8 cellular contexts compared by ENCODE assay signal in genomic region chr1:161647507-161648360, GRCh38. TPM values are rescaled to one million over a fixed set of nuclear protein-coding genes. Genes with fewer than 3 reads are reported as not detected.
DNase-seq lines count a peak whose midpoint lies in the region; ATAC-seq and TF ChIP-seq lines count a peak whose summit lies in the region.
"Not testable (repeated sequence)": the region's sequence is repeated elsewhere in the genome, so short reads cannot be mapped to it uniquely, and the experiment has no call there.

No MANE protein-coding gene starts in this region.

- TF ChIP-seq EP300 in Ishikawa (IDR thresholded peaks at IDR 0.05; ENCODE audit: borderline replicate concordance) = not testable (repeated sequence)

- TF ChIP-seq RAD21 in Ishikawa (IDR thresholded peaks at IDR 0.05; ENCODE audit: low read depth) = peak; percentile 75

- CTCF ChIA-PET in activated CD8-positive, alpha-beta T cell treated with anti-CD3 and anti-CD28 coated beads, Interleukin-2, amount 10 ng/mL, durations not matched to agents 7 days and 5 days (lab: Charles Lee) = interaction anchor here (0.6 to 1.2 kb wide), 5 partner anchors 85 to 100 kb away, joined by 3 to 5 read pairs (median 3); no protein-coding TSS in a partner anchor

- ATAC-seq in activated CD8-positive, alpha-beta T cell treated with anti-CD3 and anti-CD28 coated beads, Interleukin-2, amount 10 ng/mL, durations not matched to agents 7 days and 5 days = peak; percentile 58

- TF ChIP-seq CTCF in AG10803 (conservative IDR thresholded peaks at IDR 0.05; ENCODE audit: low read length) (peak; percentile 61), GM12864 (IDR thresholded peaks at IDR 0.05; ENCODE audit: low read depth, low read length, missing control alignments) (peak; percentile 41), epithelial cell of proximal tubule (conservative IDR thresholded peaks at IDR 0.05; ENCODE audit: low read depth, low read length) (peak; percentile 66), retinal pigment epithelial cell (conservative IDR thresholded peaks at IDR 0.05; ENCODE audit: low read depth, low read length) (peak; percentile 51)

- H3K4me1 Mint-ChIP-seq in activated CD8-positive, alpha-beta T cell treated with anti-CD3 and anti-CD28 coated beads, Interleukin-2, amount 10 ng/mL, durations not matched to agents 7 days and 5 days (ENCODE audit: low read depth) = not testable (repeated sequence)

- DNase-seq in AG10803 (ENCODE audit: low read depth) = peak; percentile 45
- DNase-seq in GM12864 (ENCODE audit: low read depth); activated CD8-positive, alpha-beta T cell treated with anti-CD3 and anti-CD28 coated beads, Interleukin-2, amount 10 ng/mL, durations not matched to agents 7 days and 5 days; epithelial cell of proximal tubule (ENCODE audit: low read depth); retinal pigment epithelial cell (ENCODE audit: low read depth): not testable (repeated sequence)
- DNase-seq in NCI-H82 treated with DMSO at 0.1 percent for 48 hours (lab: John Stamatoyannopoulos, UW; ENCODE audit: unreplicated experiment) = peak; percentile 16
- peak; percentile 77 for DNase-seq in left kidney (ENCODE audit: low read depth, low spot score)

- not testable (repeated sequence) for H3K36me3 Mint-ChIP-seq in activated CD8-positive, alpha-beta T cell treated with anti-CD3 and anti-CD28 coated beads, Interleukin-2, amount 10 ng/mL, durations not matched to agents 7 days and 5 days (ENCODE audit: low read depth)

- POLR2A ChIA-PET in activated CD8-positive, alpha-beta T cell treated with anti-CD3 and anti-CD28 coated beads, Interleukin-2, amount 10 ng/mL, durations not matched to agents 7 days and 5 days (lab: Charles Lee) = not testable (repeated sequence)

- H3K9me3 Mint-ChIP-seq in activated CD8-positive, alpha-beta T cell treated with anti-CD3 and anti-CD28 coated beads, Interleukin-2, amount 10 ng/mL, durations not matched to agents 7 days and 5 days (ENCODE audit: insufficient read depth) = not testable (repeated sequence)

- peaks cover 24% of the 10 kb centered on the region for H3K27me3 Mint-ChIP-seq in activated CD8-positive, alpha-beta T cell treated with anti-CD3 and anti-CD28 coated beads, Interleukin-2, amount 10 ng/mL, durations not matched to agents 7 days and 5 days (ENCODE audit: low read depth)

- not testable (repeated sequence) for H3K4me3 ChIP-seq in AG10803 (ENCODE audit: low read length); GM12864 (ENCODE audit: low read depth, low read length); epithelial cell of proximal tubule (ENCODE audit: low read depth, low read length); retinal pigment epithelial cell (ENCODE audit: low read length)

- H3K27ac Mint-ChIP-seq in activated CD8-positive, alpha-beta T cell treated with anti-CD3 and anti-CD28 coated beads, Interleukin-2, amount 10 ng/mL, durations not matched to agents 7 days and 5 days = not testable (repeated sequence)

- not testable (repeated sequence) for H3K4me3 Mint-ChIP-seq in activated CD8-positive, alpha-beta T cell treated with anti-CD3 and anti-CD28 coated beads, Interleukin-2, amount 10 ng/mL, durations not matched to agents 7 days and 5 days

RNA-seq across cellular contexts. Expression of gene FCGR2B, which starts 15.2 kb away (rescaled TPM):
- not detected for total RNA-seq in activated CD8-positive, alpha-beta T cell treated with anti-CD3 and anti-CD28 coated beads, Interleukin-2, amount 10 ng/mL, durations not matched to agents 7 days and 5 days
- total RNA-seq in epithelial cell of proximal tubule = not detected in 2 replicates

RNA-seq across cellular contexts. Expression of gene FCGR3B, which starts 16.8 kb away (rescaled TPM):
- not detected for total RNA-seq in activated CD8-positive, alpha-beta T cell treated with anti-CD3 and anti-CD28 coated beads, Interleukin-2, amount 10 ng/mL, durations not matched to agents 7 days and 5 days
- total RNA-seq in epithelial cell of proximal tubule = not detected in 2 replicates

RNA-seq across cellular contexts. Expression of gene FCRLA, which starts 59.3 kb away (rescaled TPM):
- not detected for total RNA-seq in activated CD8-positive, alpha-beta T cell treated with anti-CD3 and anti-CD28 coated beads, Interleukin-2, amount 10 ng/mL, durations not matched to agents 7 days and 5 days
- total RNA-seq in epithelial cell of proximal tubule = 0.35 TPM in 1 of 2 replicates, not detected in the other
